In genomic region chr22:23181763-23182288, GRCh38 we compare ENCODE assay signal across 9 cellular contexts. TPM values are rescaled to one million over a fixed set of nuclear protein-coding genes. Genes with fewer than 3 reads are reported as not detected.
DNase-seq lines count a peak whose midpoint lies in the region; ATAC-seq and TF ChIP-seq lines count a peak whose summit lies in the region.
"Had no signal": no experiment of that assay in that cellular context is flagged by ENCODE, and none has a peak within 500 bp of the region (broad histone marks: within the 10 kb centered on the region; RNA-seq: fewer than 3 reads in every experiment).

No MANE protein-coding gene starts in this region.

- peak overlapping the region; percentile 53 for H3K9ac ChIP-seq in mesenchymal stem cell (ENCODE audit: low read length)

- H3K27ac ChIP-seq in right atrium auricular region (peak overlapping the region in 1 of 2 donors; percentile 31), mesenchymal stem cell (ENCODE audit: low read length, poor library complexity, severe bottlenecking) (no peak overlapping the region), urinary bladder (ENCODE audit: low read depth) (no peak overlapping the region)

- no peak overlapping the region for H4K8ac ChIP-seq in mesenchymal stem cell (ENCODE audit: low read length)

- H3K4me2 ChIP-seq in mesenchymal stem cell (ENCODE audit: low read length, poor library complexity, severe bottlenecking): peak overlapping the region; percentile 77

- H3K36me3 ChIP-seq in right atrium auricular region (no peaks in the 10 kb centered on the region), mesenchymal stem cell (ENCODE audit: control insufficient read depth in 1 of 2, insufficient read depth in 2 of 2, low read depth in 1 of 2, low read length in 2 of 2) (peaks cover 8% of the 10 kb centered on the region in 2 experiments), urinary bladder (ENCODE audit: insufficient read depth) (no peaks in the 10 kb centered on the region)

- no peak overlapping the region for H3K23ac ChIP-seq in mesenchymal stem cell (ENCODE audit: low read length in 2 of 2)

- ATAC-seq in HG03139 (IDR thresholded peaks at IDR 0.05; ENCODE audit: unreplicated experiment): no peak
- ATAC-seq in GM18517 (IDR thresholded peaks at IDR 0.05; ENCODE audit: unreplicated experiment): no peak

- no peak overlapping the region for H3K18ac ChIP-seq in mesenchymal stem cell (ENCODE audit: low read depth in 1 of 2, low read length in 2 of 2)

- no peak overlapping the region for H3K14ac ChIP-seq in mesenchymal stem cell (ENCODE audit: low read length in 2 of 2)

- H2BK15ac ChIP-seq in mesenchymal stem cell (ENCODE audit: low read depth, poor library complexity, severe bottlenecking): no peak overlapping the region

- no peak overlapping the region for H2BK120ac ChIP-seq in mesenchymal stem cell (ENCODE audit: low read depth, low read length)

- no peak for TF ChIP-seq CTCF in right atrium auricular region (IDR thresholded peaks at IDR 0.05)
- no peak for TF ChIP-seq CTCF in astrocyte of the spinal cord (IDR thresholded peaks at IDR 0.05; ENCODE audit: low read depth, low read length)

- DNase-seq in right atrium auricular region (ENCODE audit: low spot score) (no peak), cardiac septum (ENCODE audit: low spot score) (no peak), astrocyte of the spinal cord (ENCODE audit: low read depth, low spot score) (no peak), mesenchymal stem cell (no peak), H4 (ENCODE audit: low spot score) (no peak)

- H3K4me3 ChIP-seq in right atrium auricular region: peak overlapping the region; percentile 67 to 70
- H3K4me3 ChIP-seq in astrocyte of the spinal cord (ENCODE audit: low read depth, low read length): peak overlapping the region; percentile 63
- peak overlapping the region; percentile 66 to 75 for H3K4me3 ChIP-seq in mesenchymal stem cell (ENCODE audit: insufficient read depth in 1 of 2, low read depth in 1 of 2, low read length in 2 of 2)
- peak overlapping the region; percentile 87 for H3K4me3 ChIP-seq in urinary bladder (ENCODE audit: low read depth, low read length)

- WGBS in mesenchymal stem cell: 66% methylated on average over 39 of the region's 39 CpGs
- 69% methylated on average over 39 of the region's 39 CpGs for WGBS in urinary bladder

- no peak overlapping the region for H2BK5ac ChIP-seq in mesenchymal stem cell (ENCODE audit: low read depth, low read length, poor library complexity, severe bottlenecking)

- H2BK12ac ChIP-seq in mesenchymal stem cell (ENCODE audit: low read length in 2 of 2): no peak overlapping the region

- H3K79me1 ChIP-seq in mesenchymal stem cell (replicated peaks; ENCODE audit: low read length, poor library complexity, severe bottlenecking): peaks cover 18% of the 10 kb centered on the region

- H3K4ac ChIP-seq in mesenchymal stem cell (ENCODE audit: low read depth in 1 of 2, low read length in 2 of 2): no peak overlapping the region

- intact Hi-C loops in cardiac septum (cut with DNase I): loop anchor here (5.0 kb wide), 1 partner anchor 35 kb away; no protein-coding TSS in a partner anchor

- H3K9me3 ChIP-seq in right atrium auricular region (no peaks in the 10 kb centered on the region), mesenchymal stem cell (ENCODE audit: control insufficient read depth, low read length) (peaks cover 5% of the 10 kb centered on the region)

- in situ Hi-C loops in astrocyte of the spinal cord (cut with HindIII; ENCODE audit: low sequenced_read_pairs): no loop called here

- no peak overlapping the region for H4K91ac ChIP-seq in mesenchymal stem cell (ENCODE audit: low read length)

- no peak overlapping the region for H2AFZ ChIP-seq in mesenchymal stem cell (ENCODE audit: low read depth, low read length)

- H3K27me3 ChIP-seq in right atrium auricular region (no peaks in the 10 kb centered on the region), mesenchymal stem cell (ENCODE audit: control insufficient read depth in 1 of 2, insufficient read depth in 1 of 2, low read length in 2 of 2) (no peaks in the 10 kb centered on the region)

- H2AK5ac ChIP-seq in mesenchymal stem cell (ENCODE audit: low read length, severe bottlenecking): no peak overlapping the region

- H3K4me1 ChIP-seq in right atrium auricular region: peaks cover 0 to 57% of the 10 kb centered on the region in 2 donors
- peaks cover 44% of the 10 kb centered on the region for H3K4me1 ChIP-seq in mesenchymal stem cell (ENCODE audit: control insufficient read depth, insufficient read depth, low read depth, low read length)
- peaks cover 1% of the 10 kb centered on the region for H3K4me1 ChIP-seq in urinary bladder (ENCODE audit: insufficient read depth)

RNA-seq across cellular contexts. Expression of gene BCR, which starts 1.5 kb away (rescaled TPM):
- total RNA-seq in right atrium auricular region: 10 to 100 TPM; 27.0 to 41.3 TPM
- 24.3 TPM for total RNA-seq in cardiac septum
- 7.3 TPM for polyA plus RNA-seq in mesenchymal stem cell (2013, experiment 1 of 2)
- polyA plus RNA-seq in mesenchymal stem cell (2013, experiment 2 of 2): 7.1 TPM
- total RNA-seq in urinary bladder: 14.1 TPM
- 35.0 TPM for polyA plus RNA-seq in urinary bladder
- total RNA-seq in H4 (2014; rRNA removed; shearing (Covaris generic)): 8.4 and 10.1 TPM in 2 replicates

RNA-seq across cellular contexts. Expression of gene RAB36, which starts 36.5 kb away (rescaled TPM):
- total RNA-seq in right atrium auricular region (1 to 10 TPM in 1 of 2 donors, under 1 TPM in 1; 0.59 to 2.0 TPM), cardiac septum (0.70 TPM), urinary bladder (2.0 TPM)
- 1.7 TPM for polyA plus RNA-seq in mesenchymal stem cell (2013, experiment 1 of 2)
- polyA plus RNA-seq in mesenchymal stem cell (2013, experiment 2 of 2): 1.9 TPM
- 3.7 TPM for polyA plus RNA-seq in urinary bladder
- 3.0 and 3.7 TPM in 2 replicates for total RNA-seq in H4 (2014; rRNA removed; shearing (Covaris generic))
- total RNA-seq: T-helper 2 cell treated with Interferon-gamma antibody and Interleukin-4, amounts not matched to agents 100 ng/mL and 5 ng/mL, for 36 hours had no signal

RNA-seq across cellular contexts. Expression of gene RSPH14, which starts 40.0 kb away (rescaled TPM):
- total RNA-seq in right atrium auricular region: not detected
- not detected for total RNA-seq in cardiac septum
- polyA plus RNA-seq in mesenchymal stem cell (2013, experiment 1 of 2): not detected
- polyA plus RNA-seq in mesenchymal stem cell (2013, experiment 2 of 2): 0.04 TPM
- 0.58 TPM for total RNA-seq in urinary bladder
- polyA plus RNA-seq in urinary bladder: 0.13 TPM
- not detected in 2 replicates for total RNA-seq in H4 (2014; rRNA removed; shearing (Covaris generic))
- total RNA-seq: T-helper 2 cell treated with Interferon-gamma antibody and Interleukin-4, amounts not matched to agents 100 ng/mL and 5 ng/mL, for 36 hours had no signal
